Comparison of ENCODE assay signal across 8 cellular contexts in genomic region chr2:238158807-238159539, GRCh38. TPM values are rescaled to one million over a fixed set of nuclear protein-coding genes. Genes with fewer than 3 reads are reported as not detected.
DNase-seq lines count a peak whose midpoint lies in the region; ATAC-seq, FAIRE-seq and TF ChIP-seq lines count a peak whose summit lies in the region.

Gene ERFE, plus strand, starts transcription at chr2:238158970. Its CDS starts 38 bp downstream, at chr2:238159008.

- CTCF ChIA-PET in A549 (lab: Yijun Ruan, JAX), result interaction anchor here (0.8 to 2.7 kb wide), 6 partner anchors 15 to 232 kb away, joined by 3 to 15 read pairs (median 5); no protein-coding TSS in a partner anchor
- CTCF ChIA-PET in activated CD8-positive, alpha-beta T cell treated with anti-CD3 and anti-CD28 coated beads, Interleukin-2, amount 10 ng/mL, durations not matched to agents 7 days and 5 days (lab: Charles Lee), result interaction anchor here (0.6 to 2.7 kb wide), 2 partner anchors 105 to 108 kb away, joined by 3 to 19 read pairs; no protein-coding TSS in a partner anchor

- no peak for TF ChIP-seq EP300 in A549 (IDR thresholded peaks at IDR 0.05)
- TF ChIP-seq EP300 in esophagus muscularis mucosa (IDR thresholded peaks at IDR 0.05), result no peak

- H3K9me3 ChIP-seq in A549 (no peaks in the 10 kb centered on the region), esophagus muscularis mucosa (no peaks in the 10 kb centered on the region), neural progenitor cell (ENCODE audit: low read depth) (no peaks in the 10 kb centered on the region)

- intact Hi-C loops in esophagus muscularis mucosa (cut with DNase I), result loop anchor here (5.0 kb wide), 1 partner anchor 103 kb away; no protein-coding TSS in a partner anchor
- intact Hi-C loops in lower leg skin (cut with DNase I; ENCODE audit: low total_unique reads), result no loop called here

- H3K36me3 ChIP-seq in esophagus muscularis mucosa (no peaks in the 10 kb centered on the region), neural progenitor cell (no peaks in the 10 kb centered on the region), urinary bladder (ENCODE audit: insufficient read depth) (no peaks in the 10 kb centered on the region)

- TF ChIP-seq POLR2A in A549 (IDR thresholded peaks at IDR 0.05; ENCODE audit: low read length), result 0 out of 2 replicates have a peak, but pooled peaks have one; percentile 13
- no peak for TF ChIP-seq POLR2A in esophagus muscularis mucosa (IDR thresholded peaks at IDR 0.05; ENCODE audit: low read depth)
- no peak for TF ChIP-seq POLR2A in lower leg skin (IDR thresholded peaks at IDR 0.05)

- H4K20me1 ChIP-seq in neural progenitor cell (ENCODE audit: low read depth), result peaks cover 30% of the 10 kb centered on the region

- no peaks in the 10 kb centered on the region for H3K79me2 ChIP-seq in neural progenitor cell (ENCODE audit: low read depth)

- H3K4me2 ChIP-seq in A549, result peak within 1 kb of the TSS; percentile 92
- H3K4me2 ChIP-seq in neural progenitor cell, result peak within 1 kb of the TSS; percentile 81

- peak; percentile 64 for TF ChIP-seq CTCF in A549 (IDR thresholded peaks at IDR 0.05)
- TF ChIP-seq CTCF in GM12874 (IDR thresholded peaks at IDR 0.05; ENCODE audit: insufficient read depth, low read depth, low read length), result peak; percentile 39
- TF ChIP-seq CTCF in esophagus muscularis mucosa (IDR thresholded peaks at IDR 0.05), result peak in 2 of 3 experiments; percentile 41 to 67
- peak; percentile 59 for TF ChIP-seq CTCF in neural progenitor cell (IDR thresholded peaks at IDR 0.05)
- TF ChIP-seq CTCF in lower leg skin (IDR thresholded peaks at IDR 0.05), result no peak

- H3K4me3 ChIP-seq in A549, result peak within 1 kb of the TSS; percentile 59
- H3K4me3 ChIP-seq in esophagus muscularis mucosa, result peak within 1 kb of the TSS; percentile 40 to 58 (median 46)
- H3K4me3 ChIP-seq in neural progenitor cell, result peak within 1 kb of the TSS; percentile 44
- peak within 1 kb of the TSS; percentile 35 for H3K4me3 ChIP-seq in urinary bladder (ENCODE audit: low read depth, low read length)
- no peak within 1 kb of the TSS for H3K4me3 ChIP-seq in lower leg skin (ENCODE audit: low read depth, poor library complexity, severe bottlenecking)

- H3K9me3 Mint-ChIP-seq in activated CD8-positive, alpha-beta T cell treated with anti-CD3 and anti-CD28 coated beads, Interleukin-2, amount 10 ng/mL, durations not matched to agents 7 days and 5 days (ENCODE audit: insufficient read depth), result no peaks in the 10 kb centered on the region
- H3K9me3 Mint-ChIP-seq in neural progenitor cell, result peaks cover 1% of the 10 kb centered on the region

- H2AFZ ChIP-seq in neural progenitor cell (replicated peaks), result no peak within 1 kb of the TSS

- no peak within 1 kb of the TSS for H3K27ac Mint-ChIP-seq in activated CD8-positive, alpha-beta T cell treated with anti-CD3 and anti-CD28 coated beads, Interleukin-2, amount 10 ng/mL, durations not matched to agents 7 days and 5 days
- H3K27ac Mint-ChIP-seq in neural progenitor cell, result no peak within 1 kb of the TSS

- TF ChIP-seq RAD21 in A549 (conservative IDR thresholded peaks at IDR 0.05 in 1 of 2, IDR thresholded peaks at IDR 0.05 in 1 of 2), result peak in 1 of 2 experiments; percentile 46; a peak in 3 of 5 replicates

- peak within 1 kb of the TSS; percentile 55 for H3K4me3 Mint-ChIP-seq in activated CD8-positive, alpha-beta T cell treated with anti-CD3 and anti-CD28 coated beads, Interleukin-2, amount 10 ng/mL, durations not matched to agents 7 days and 5 days
- peak within 1 kb of the TSS; percentile 83 for H3K4me3 Mint-ChIP-seq in neural progenitor cell

- H3K27ac ChIP-seq in A549, result peak within 1 kb of the TSS; percentile 72 to 98
- no peak within 1 kb of the TSS for H3K27ac ChIP-seq in esophagus muscularis mucosa (replicated peaks in 1 of 4)
- no peak within 1 kb of the TSS for H3K27ac ChIP-seq in neural progenitor cell
- H3K27ac ChIP-seq in urinary bladder (ENCODE audit: low read depth), result no peak within 1 kb of the TSS

- no peak for FAIRE-seq in A549 (lab: Jason Lieb, UNC)

- peaks cover 12% of the 10 kb centered on the region for H3F3A ChIP-seq in neural progenitor cell (ENCODE audit: low read depth)

- peak; percentile 49 to 58 for DNase-seq in A549 (ENCODE audit: low read depth in 1 of 2, low spot score in 1 of 2)
- peak; percentile 33 for DNase-seq in NCI-H1105 treated with DMSO at 0.1 percent for 48 hours (lab: John Stamatoyannopoulos, UW)
- DNase-seq in activated CD8-positive, alpha-beta T cell treated with anti-CD3 and anti-CD28 coated beads, Interleukin-2, amount 10 ng/mL, durations not matched to agents 7 days and 5 days, result peak; percentile 60
- DNase-seq in esophagus muscularis mucosa (ENCODE audit: extremely low spot score), result no peak
- peak; percentile 88 for DNase-seq in neural progenitor cell (ENCODE audit: low spot score)
- no peak for DNase-seq in lower leg skin (ENCODE audit: low spot score in 2 of 2)

- peaks cover 15% of the 10 kb centered on the region; the same call in 2 of the 3 replicates for H3K4me1 ChIP-seq in A549
- H3K4me1 ChIP-seq in esophagus muscularis mucosa, result peaks cover 11 to 41% (median 31%) of the 10 kb centered on the region in 4 donors
- H3K4me1 ChIP-seq in neural progenitor cell, result peaks cover 11% of the 10 kb centered on the region
- H3K4me1 ChIP-seq in urinary bladder (ENCODE audit: insufficient read depth), result no peaks in the 10 kb centered on the region

- WGBS in A549 (ENCODE audit: missing lambda C conversion rate), result 3% methylated on average over 33 of the region's 94 CpGs
- WGBS in esophagus muscularis mucosa, result 20% methylated on average over 8 of the region's 94 CpGs
- 2% methylated on average over 86 of the region's 94 CpGs for WGBS in urinary bladder
- WGBS in lower leg skin, 2 donors, result 3 to 6% methylated on average over 10 to 61 of the region's 94 CpGs

- peaks cover 15% of the 10 kb centered on the region for H3K4me1 Mint-ChIP-seq in activated CD8-positive, alpha-beta T cell treated with anti-CD3 and anti-CD28 coated beads, Interleukin-2, amount 10 ng/mL, durations not matched to agents 7 days and 5 days (ENCODE audit: low read depth)
- H3K4me1 Mint-ChIP-seq in neural progenitor cell, result peaks cover 21% of the 10 kb centered on the region

- ATAC-seq in A549, result peak; percentile 40 to 66
- peak; percentile 71 for ATAC-seq in activated CD8-positive, alpha-beta T cell treated with anti-CD3 and anti-CD28 coated beads, Interleukin-2, amount 10 ng/mL, durations not matched to agents 7 days and 5 days

- POLR2A ChIA-PET in A549 (lab: Yijun Ruan, JAX), result no interaction called here
- POLR2A ChIA-PET in activated CD8-positive, alpha-beta T cell treated with anti-CD3 and anti-CD28 coated beads, Interleukin-2, amount 10 ng/mL, durations not matched to agents 7 days and 5 days (lab: Charles Lee), result no interaction called here

- peaks cover 16% of the 10 kb centered on the region for H3K27me3 Mint-ChIP-seq in activated CD8-positive, alpha-beta T cell treated with anti-CD3 and anti-CD28 coated beads, Interleukin-2, amount 10 ng/mL, durations not matched to agents 7 days and 5 days (ENCODE audit: low read depth)
- H3K27me3 Mint-ChIP-seq in neural progenitor cell (ENCODE audit: insufficient read depth, low read depth), result peaks cover 27% of the 10 kb centered on the region

- H3K36me3 Mint-ChIP-seq in activated CD8-positive, alpha-beta T cell treated with anti-CD3 and anti-CD28 coated beads, Interleukin-2, amount 10 ng/mL, durations not matched to agents 7 days and 5 days (ENCODE audit: low read depth), result no peaks in the 10 kb centered on the region
- no peaks in the 10 kb centered on the region for H3K36me3 Mint-ChIP-seq in neural progenitor cell

- H3K27me3 ChIP-seq in esophagus muscularis mucosa (peaks cover 0 to 61% (median 21%) of the 10 kb centered on the region in 4 donors), neural progenitor cell (peaks cover 74% of the 10 kb centered on the region)

- H3K9ac ChIP-seq in neural progenitor cell, result no peak within 1 kb of the TSS

TF ChIP-seq in A549, 52 proteins besides CTCF, POLR2A, EP300 and RAD21 (continues in another document):
- TF ChIP-seq HES2 (IDR thresholded peaks at IDR 0.05) (no peak), FOSL2 (IDR thresholded peaks at IDR 0.05) (no peak), FOSL2 (CRISPR knock-in tag; IDR thresholded peaks at IDR 0.05) (no peak), HOXB13 (CRISPR knock-in tag; IDR thresholded peaks at IDR 0.05; ENCODE audit: low read depth) (no peak), EHF (CRISPR knock-in tag; IDR thresholded peaks at IDR 0.05) (no peak), PHF8 (IDR thresholded peaks at IDR 0.05; ENCODE audit: borderline replicate concordance, low read depth) (no peak), BCL3 (IDR thresholded peaks at IDR 0.05) (no peak), JUN (IDR thresholded peaks at IDR 0.05) (peak in 1 of 2 experiments; percentile 48; a peak in 2 of 5 replicates), BHLHE40 (IDR thresholded peaks at IDR 0.05; ENCODE audit: low read depth, low read length) (no peak), NFE2L2 (conservative IDR thresholded peaks at IDR 0.05; ENCODE audit: low read length) (no peak)

RNA-seq across cellular contexts. Expression of gene ERFE, which starts in this region (rescaled TPM):
- polyA plus RNA-seq in A549 (2011; rRNA removed) (2.6 and 3.7 TPM in 2 replicates), A549 (2017; fragmentation: RNase III; extraction: RNeasy Plus Mini Kit Qiagen cat#74134 plus additional on column Dnase treatment) (2.0 to 3.6 TPM (median 2.6 TPM) in 3 replicates), urinary bladder (0.53 TPM)
- 4.6 and 6.8 TPM in 2 replicates for polyA plus RNA-seq in A549 (2012; cell fraction: cytosol; rRNA removed)
- 11.7 and 15.4 TPM in 2 replicates for polyA plus RNA-seq in A549 (2012; cell fraction: nucleus; rRNA removed)
- polyA minus RNA-seq in A549 (2011; rRNA and poly(A)+ RNA removed), result 1.7 and 2.4 TPM in 2 replicates
- total RNA-seq in activated CD8-positive, alpha-beta T cell treated with anti-CD3 and anti-CD28 coated beads, Interleukin-2, amount 10 ng/mL, durations not matched to agents 7 days and 5 days, result under 1 TPM; 0.37 to 0.50 TPM
- total RNA-seq in esophagus muscularis mucosa (under 1 TPM in 2 of 4 donors, not detected in 2; 0.39 to 0.66 TPM), neural progenitor cell (ENCODE audit: low replicate concordance) (0.09 TPM in 1 of 2 replicates, not detected in the other), urinary bladder (0.79 TPM), lower leg skin (not detected)

Comparison
In these comparisons a context has a peak if more than half of its experiments do, and no peak if none do; other contexts are left out.
1. Peak in DNase-seq and ATAC-seq in activated CD8-positive, alpha-beta T cell treated with anti-CD3 and anti-CD28 coated beads, Interleukin-2, amount 10 ng/mL, durations not matched to agents 7 days and 5 days; RNA of the gene not detected or under 1 TPM.
2. Peak in DNase-seq, H3K4me3 ChIP-seq and H3K4me2 ChIP-seq in neural progenitor cell; RNA of the gene not detected or under 1 TPM.
3. DNase-seq: peak in A549 (2 of 2) and NCI-H1105 treated with DMSO at 0.1 percent for 48 hours (single experiment); none in esophagus muscularis mucosa (single experiment) and lower leg skin (0 of 2).
4. H3K27ac ChIP-seq: peak in A549 (2 of 2); none in esophagus muscularis mucosa (0 of 4), neural progenitor cell (single experiment) and urinary bladder (single experiment).
5. CTCF ChIP-seq: peak in A549 (single experiment), GM12874 (single experiment), esophagus muscularis mucosa (2 of 3) and neural progenitor cell (single experiment); none in lower leg skin (0 of 3).